ENCODE assay signal across 28 cellular contexts in the genomic region with DNA sequence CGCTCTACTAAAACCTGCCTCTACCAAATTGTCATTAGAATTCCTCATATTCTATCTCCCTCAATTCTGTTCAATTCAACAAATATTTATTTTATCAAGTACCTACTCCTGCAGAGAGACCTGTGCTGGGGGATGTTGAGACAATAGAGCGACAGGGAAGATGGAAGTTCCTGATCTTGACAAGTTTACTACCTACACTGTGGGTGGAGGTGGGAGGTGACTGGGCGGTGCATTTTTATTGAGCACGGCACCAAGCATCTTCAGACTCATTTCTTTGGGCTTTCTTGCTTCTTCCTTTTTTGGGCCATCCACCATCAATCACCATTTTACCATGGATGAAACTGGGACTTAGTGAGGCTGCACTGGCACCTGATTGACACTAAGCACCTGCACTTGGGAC.
"Had no signal": no experiment of that assay in that cellular context is flagged by ENCODE, and none has a peak within 500 bp of the region (broad histone marks: within the 10 kb centered on the region; RNA-seq: fewer than 3 reads in every experiment).

No MANE protein-coding gene starts in this region.

- H3K9me3 ChIP-seq: ovary, psoas muscle, right lobe of liver, sigmoid colon, thoracic aorta, thyroid gland, tibial nerve, upper lobe of left lung, vagina had no signal

- H3K4me2 ChIP-seq: neural progenitor cell had no signal

- H3K4me1 ChIP-seq: parathyroid adenoma, psoas muscle, right lobe of liver had no signal

- H3K27ac Mint-ChIP-seq: natural killer cell; neural progenitor cell; progenitor cell of endocrine pancreas; stimulated activated memory B cell treated with anti-CD40 and anti-IgM and Interleukin-4, amounts not matched to agents 10 μg/mL and 1 μg/mL and 100 μg/mL, for 72 hours; stimulated activated naive CD8-positive, alpha-beta T cell treated with anti-CD3 and anti-CD28 coated beads, Interleukin-15, amount 100 ng/mL, for 72 hours had no signal

- H3K27me3 ChIP-seq: neural progenitor cell, ovary, right lobe of liver, sigmoid colon, thyroid gland, tibial nerve, upper lobe of left lung, vagina had no signal

- H3K4me3 Mint-ChIP-seq: natural killer cell; nephron; neural progenitor cell; stimulated activated memory B cell treated with anti-CD40 and anti-IgM and Interleukin-4, amounts not matched to agents 10 μg/mL and 1 μg/mL and 100 μg/mL, for 72 hours; stimulated activated naive CD8-positive, alpha-beta T cell treated with anti-CD3 and anti-CD28 coated beads, Interleukin-15, amount 100 ng/mL, for 72 hours had no signal

- H3K9ac ChIP-seq: neural progenitor cell, parathyroid adenoma had no signal

- H2AFZ ChIP-seq: neural progenitor cell, parathyroid adenoma had no signal

- H3K4me1 Mint-ChIP-seq: natural killer cell; stimulated activated naive CD8-positive, alpha-beta T cell treated with anti-CD3 and anti-CD28 coated beads, Interleukin-15, amount 100 ng/mL, for 72 hours had no signal

- H3K36me3 Mint-ChIP-seq: natural killer cell; stimulated activated memory B cell treated with anti-CD40 and anti-IgM and Interleukin-4, amounts not matched to agents 10 μg/mL and 1 μg/mL and 100 μg/mL, for 72 hours had no signal

- H3K27ac ChIP-seq: neural progenitor cell, ovary, parathyroid adenoma, psoas muscle, right lobe of liver, sigmoid colon, thoracic aorta, thyroid gland, tibial nerve, upper lobe of left lung, vagina had no signal

- H3K4me3 ChIP-seq: neural progenitor cell, ovary, psoas muscle, right lobe of liver, sigmoid colon, thoracic aorta, thyroid gland, tibial nerve, upper lobe of left lung, vagina had no signal

- H3K36me3 ChIP-seq: neural progenitor cell, ovary, right lobe of liver, sigmoid colon, thoracic aorta, thyroid gland, upper lobe of left lung, vagina had no signal

- DNase-seq: natural killer cell; occipital lobe; ovary; posterior cingulate gyrus; psoas muscle; right cardiac atrium; right lobe of liver; sigmoid colon; small intestine; stimulated activated CD4-positive, alpha-beta T cell treated with anti-CD3 and anti-CD28 coated beads, Interleukin-12 subunit alpha, Interleukin-12 subunit beta, amount 100 ng/mL, for 4 hours; stimulated activated CD4-positive, alpha-beta T cell treated with anti-CD3 and anti-CD28 coated beads, Interleukin-1b, Interleukin-23, amount 100 ng/mL, for 48 hours; stimulated activated CD4-positive, alpha-beta T cell treated with anti-CD3 and anti-CD28 coated beads, Interleukin-4, amount 100 ng/mL, for 1 hour; stimulated activated CD4-positive, alpha-beta T cell treated with anti-CD3 and anti-CD28 coated beads, Interleukin-4, amount 100 ng/mL, for 4 hours; stimulated activated CD8-positive, alpha-beta memory T cell treated with anti-CD3 and anti-CD28 coated beads, Interleukin-4, amount 100 ng/mL, for 48 hours; stimulated activated naive CD4-positive, alpha-beta T cell; stimulated activated naive CD8-positive, alpha-beta T cell treated with anti-CD3 and anti-CD28 coated beads, Interleukin-15, amount 100 ng/mL, for 72 hours; stimulated activated naive CD8-positive, alpha-beta T cell treated with anti-CD3 and anti-CD28 coated beads, Interleukin-15, Interleukin-2, amounts not matched to agents 100 U/mL and 50 U/mL, for 24 hours; thyroid gland; trophoblast cell; upper lobe of left lung had no signal

- H3K79me2 ChIP-seq: parathyroid adenoma had no signal

- ATAC-seq: natural killer cell; psoas muscle; right cardiac atrium; right lobe of liver; stimulated activated memory B cell treated with anti-CD40 and anti-IgM and Interleukin-4, amounts not matched to agents 10 μg/mL and 1 μg/mL and 100 μg/mL, for 72 hours; stimulated activated naive CD8-positive, alpha-beta T cell treated with anti-CD3 and anti-CD28 coated beads, Interleukin-15, amount 100 ng/mL, for 72 hours; stimulated activated naive CD8-positive, alpha-beta T cell treated with anti-CD3 and anti-CD28 coated beads, Interleukin-15, Interleukin-2, amounts not matched to agents 100 U/mL and 50 U/mL, for 24 hours had no signal

- H3K27me3 Mint-ChIP-seq: progenitor cell of endocrine pancreas had no signal

- H3K9me3 Mint-ChIP-seq: natural killer cell; nephron; neural progenitor cell; stimulated activated memory B cell treated with anti-CD40 and anti-IgM and Interleukin-4, amounts not matched to agents 10 μg/mL and 1 μg/mL and 100 μg/mL, for 72 hours; stimulated activated naive CD8-positive, alpha-beta T cell treated with anti-CD3 and anti-CD28 coated beads, Interleukin-15, amount 100 ng/mL, for 72 hours had no signal
